In the genomic region with DNA sequence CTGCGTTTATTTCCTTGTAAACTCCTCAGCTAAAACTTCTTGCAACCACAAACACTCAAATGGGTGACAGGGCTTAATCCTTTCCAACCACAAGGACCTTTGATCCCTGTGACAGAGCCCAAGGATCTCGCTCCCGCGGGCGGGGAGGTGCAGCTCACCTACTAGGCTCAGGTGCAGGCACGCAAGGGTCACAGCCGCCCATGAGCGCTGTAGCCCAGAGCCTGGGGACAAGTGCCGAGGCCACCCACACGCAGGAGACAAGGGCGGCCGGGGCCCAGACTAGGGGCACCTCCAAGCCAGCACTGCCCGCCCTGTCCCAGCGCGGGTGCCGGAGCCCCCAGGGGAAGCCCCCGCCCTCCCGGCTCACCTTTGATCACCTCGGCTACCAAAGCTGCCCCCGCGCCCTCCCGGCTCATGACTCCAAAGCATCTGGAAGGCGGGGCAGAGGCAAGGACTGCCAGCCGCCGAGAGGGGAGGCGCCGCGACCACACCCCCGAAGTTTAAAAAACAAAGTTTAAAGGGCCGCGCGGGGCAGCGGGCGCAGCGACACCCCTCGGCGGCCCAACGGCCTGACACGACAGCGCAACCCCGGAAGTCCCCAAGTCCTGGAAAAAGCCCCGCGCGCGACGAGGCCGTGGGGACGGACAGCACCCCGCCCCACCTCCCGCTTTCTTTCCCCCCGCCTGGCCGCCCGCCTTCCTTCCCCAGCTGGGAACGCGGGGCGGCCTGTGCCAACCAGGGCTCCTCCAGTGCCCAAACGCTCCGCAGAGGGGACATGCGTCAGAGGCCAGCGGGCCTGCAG, we compare ENCODE assay signal across 8 cellular contexts. TPM values are rescaled to one million over a fixed set of nuclear protein-coding genes. Genes with fewer than 3 reads are reported as not detected.
DNase-seq lines count a peak whose midpoint lies in the region; ATAC-seq, FAIRE-seq and TF ChIP-seq lines count a peak whose summit lies in the region.

No MANE protein-coding gene starts in this region.

- H3K36me3 ChIP-seq in ACC112 (ENCODE audit: insufficient read depth, low read length) (no peaks in the 10 kb centered on the region), PC-9 (ENCODE audit: low read depth) (no peaks in the 10 kb centered on the region), fibroblast of lung (ENCODE audit: control insufficient read depth, insufficient read depth, low read length) (no peaks in the 10 kb centered on the region)

- BruUV-seq in PC-9 (replicated peaks; lab: Mats Ljungman, UMichigan): TSS peak; percentile 34

- H2AFZ ChIP-seq in ACC112 (ENCODE audit: low read length, unreplicated experiment) (peak overlapping the region; percentile 94), PC-9 (peak overlapping the region; percentile 81), fibroblast of lung (ENCODE audit: low read length) (peak overlapping the region; percentile 43)

- H3K9me3 ChIP-seq in PC-9 (ENCODE audit: insufficient read depth, low read depth): no peaks in the 10 kb centered on the region
- H3K9me3 ChIP-seq in fibroblast of lung (ENCODE audit: control insufficient read depth, insufficient read depth, low read depth, low read length): no peaks in the 10 kb centered on the region

- no peaks in the 10 kb centered on the region for H4K20me1 ChIP-seq in PC-9 (ENCODE audit: insufficient read depth)
- no peaks in the 10 kb centered on the region for H4K20me1 ChIP-seq in fibroblast of lung (ENCODE audit: control insufficient read depth, extremely low read depth, insufficient read depth, low read length)

- DNase-seq in GM18507 (ENCODE audit: extremely low spot score, insufficient read length, low read depth) (peak; percentile 80), PC-9 (peak; percentile 91 to 98), fibroblast of lung (ENCODE audit: low read depth in 2 of 2) (peak; percentile 43 to 56), natural killer cell (peak; percentile 72)
- peak; percentile 70 for DNase-seq in stimulated activated naive B cell treated with anti-CD40 and anti-IgM and Interleukin-4, amounts not matched to agents 10 μg/mL and 1 μg/mL and 100 μg/mL, for 72 hours

- peak overlapping the region; percentile 83 for H3K4me3 Mint-ChIP-seq in activated T-helper 17 cell treated with anti-CD3 and anti-CD28 coated beads, Interleukin-2, amount 50 U/mL, for 72 hours
- H3K4me3 Mint-ChIP-seq in natural killer cell: peak overlapping the region; percentile 88
- H3K4me3 Mint-ChIP-seq in stimulated activated naive B cell treated with anti-CD40 and anti-IgM and Interleukin-4, amounts not matched to agents 10 μg/mL and 1 μg/mL and 100 μg/mL, for 72 hours: peak overlapping the region; percentile 88 to 92

- no peaks in the 10 kb centered on the region for H3K27me3 Mint-ChIP-seq in activated T-helper 17 cell treated with anti-CD3 and anti-CD28 coated beads, Interleukin-2, amount 50 U/mL, for 72 hours
- H3K27me3 Mint-ChIP-seq in natural killer cell (ENCODE audit: low read depth in 2 of 2): peaks cover 3 to 15% of the 10 kb centered on the region in 2 donors
- H3K27me3 Mint-ChIP-seq in stimulated activated naive B cell treated with anti-CD40 and anti-IgM and Interleukin-4, amounts not matched to agents 10 μg/mL and 1 μg/mL and 100 μg/mL, for 72 hours: peaks cover 5% of the 10 kb centered on the region in 2 donors

- H3K27ac ChIP-seq in ACC112 (ENCODE audit: low read depth, low read length) (peak overlapping the region; percentile 50; the same call in 1 of the 2 replicates), PC-9 (peak overlapping the region; percentile 92), fibroblast of lung (ENCODE audit: insufficient read depth, low read length) (peak overlapping the region; percentile 79)

- H3K79me2 ChIP-seq in ACC112 (ENCODE audit: control insufficient read depth, insufficient read depth, low read length, unreplicated experiment) (no peaks in the 10 kb centered on the region), PC-9 (ENCODE audit: low read depth) (peaks cover 41% of the 10 kb centered on the region), fibroblast of lung (ENCODE audit: control insufficient read depth, insufficient read depth, low read length) (no peaks in the 10 kb centered on the region)

- H3K4me1 Mint-ChIP-seq in activated T-helper 17 cell treated with anti-CD3 and anti-CD28 coated beads, Interleukin-2, amount 50 U/mL, for 72 hours: peaks cover 9% of the 10 kb centered on the region
- peaks cover 8 to 17% of the 10 kb centered on the region in 2 donors for H3K4me1 Mint-ChIP-seq in natural killer cell
- H3K4me1 Mint-ChIP-seq in stimulated activated naive B cell treated with anti-CD40 and anti-IgM and Interleukin-4, amounts not matched to agents 10 μg/mL and 1 μg/mL and 100 μg/mL, for 72 hours: peaks cover 7 to 18% of the 10 kb centered on the region in 2 donors

- intact Hi-C loops in PC-9 (cut with micrococcal nuclease; ENCODE audit: unreplicated experiment) (loop anchor here (1.0 to 5.0 kb wide), 5 partner anchors 53 to 239 kb away; partner anchors contain the start of genes CDC14B, HABP4 and PRXL2C), natural killer cell (cut with micrococcal nuclease) (loop anchor here (1.0 to 2.0 kb wide), 2 partner anchors 184 to 238 kb away; partner anchors contain the start of gene SLC35D2)

- TF ChIP-seq CTCF in PC-9 (conservative IDR thresholded peaks at IDR 0.05) (peak; percentile 61), fibroblast of lung (conservative IDR thresholded peaks at IDR 0.05 in 1 of 2, IDR thresholded peaks at IDR 0.05 in 1 of 2; ENCODE audit: low read depth in 1 of 2, low read length in 2 of 2) (peak; percentile 28 to 36), natural killer cell (IDR thresholded peaks at IDR 0.05) (peak; percentile 68)

- H3K9ac ChIP-seq in fibroblast of lung (ENCODE audit: insufficient read depth, low read length): peak overlapping the region; percentile 73

- H3K9me3 Mint-ChIP-seq in activated T-helper 17 cell treated with anti-CD3 and anti-CD28 coated beads, Interleukin-2, amount 50 U/mL, for 72 hours: no peaks in the 10 kb centered on the region
- H3K9me3 Mint-ChIP-seq in natural killer cell: no peaks in the 10 kb centered on the region
- H3K9me3 Mint-ChIP-seq in stimulated activated naive B cell treated with anti-CD40 and anti-IgM and Interleukin-4, amounts not matched to agents 10 μg/mL and 1 μg/mL and 100 μg/mL, for 72 hours: no peaks in the 10 kb centered on the region

- H3K4me2 ChIP-seq in PC-9 (peak overlapping the region; percentile 89), fibroblast of lung (ENCODE audit: extremely low read depth, insufficient read depth, low read length) (peak overlapping the region; percentile 97)

- H3K4me1 ChIP-seq in ACC112 (ENCODE audit: control insufficient read depth, insufficient read depth, low read length, unreplicated experiment) (no peaks in the 10 kb centered on the region), PC-9 (replicated peaks; ENCODE audit: insufficient read depth) (peaks cover 31% of the 10 kb centered on the region), fibroblast of lung (ENCODE audit: control insufficient read depth, extremely low read depth, insufficient read depth, low read length) (peaks cover 6% of the 10 kb centered on the region)

- H3F3A ChIP-seq in PC-9 (ENCODE audit: insufficient read depth, low read depth): peaks cover 27% of the 10 kb centered on the region

- H3K36me3 Mint-ChIP-seq in activated T-helper 17 cell treated with anti-CD3 and anti-CD28 coated beads, Interleukin-2, amount 50 U/mL, for 72 hours (ENCODE audit: low read depth): peaks cover 6% of the 10 kb centered on the region
- H3K36me3 Mint-ChIP-seq in natural killer cell: no peaks in the 10 kb centered on the region
- H3K36me3 Mint-ChIP-seq in stimulated activated naive B cell treated with anti-CD40 and anti-IgM and Interleukin-4, amounts not matched to agents 10 μg/mL and 1 μg/mL and 100 μg/mL, for 72 hours: no peaks in the 10 kb centered on the region

- FAIRE-seq in GM18507 (lab: Jason Lieb, UNC): peak; percentile 78

- H3K4me3 ChIP-seq in ACC112 (ENCODE audit: low read depth, low read length) (peak overlapping the region; percentile 88), PC-9 (peak overlapping the region; percentile 88), fibroblast of lung (replicated peaks in 1 of 4; ENCODE audit: control extremely low read depth in 1 of 4, insufficient read depth in 1 of 4, low read depth in 3 of 4, low read length in 4 of 4) (peak overlapping the region; percentile 66 to 84 (median 76))

- no peaks in the 10 kb centered on the region for H3K27me3 ChIP-seq in ACC112 (ENCODE audit: insufficient read depth, low read length)
- no peaks in the 10 kb centered on the region for H3K27me3 ChIP-seq in PC-9 (ENCODE audit: insufficient read depth, low read depth)
- H3K27me3 ChIP-seq in fibroblast of lung (ENCODE audit: control insufficient read depth, insufficient read depth, low read length): no peaks in the 10 kb centered on the region

- ATAC-seq in HG03025 (IDR thresholded peaks at IDR 0.05; ENCODE audit: low FRiP score, unreplicated experiment) (peak; percentile 69), natural killer cell (peak; percentile 95)
- ATAC-seq in activated T-helper 17 cell treated with anti-CD3 and anti-CD28 coated beads, Interleukin-2, amount 50 U/mL, for 72 hours (replicated peaks): peak; percentile 83
- ATAC-seq in stimulated activated naive B cell treated with anti-CD40 and anti-IgM and Interleukin-4, amounts not matched to agents 10 μg/mL and 1 μg/mL and 100 μg/mL, for 72 hours (replicated peaks): peak; percentile 89 to 93

- peak overlapping the region; percentile 84 for H3K27ac Mint-ChIP-seq in activated T-helper 17 cell treated with anti-CD3 and anti-CD28 coated beads, Interleukin-2, amount 50 U/mL, for 72 hours
- H3K27ac Mint-ChIP-seq in natural killer cell: peak overlapping the region; percentile 59 to 87
- H3K27ac Mint-ChIP-seq in stimulated activated naive B cell treated with anti-CD40 and anti-IgM and Interleukin-4, amounts not matched to agents 10 μg/mL and 1 μg/mL and 100 μg/mL, for 72 hours: peak overlapping the region; percentile 92

- POLR2A ChIA-PET in PC-9 (lab: Charles Lee; ENCODE audit: unreplicated experiment): interaction anchor here (0.6 to 0.7 kb wide), 4 partner anchors 13 to 1178 kb away, joined by 3 to 22 read pairs (median 9); partner anchors contain the start of gene HABP4

- no peaks in the 10 kb centered on the region for H3K9me2 ChIP-seq in PC-9 (ENCODE audit: insufficient read depth)

- CTCF ChIA-PET in PC-9 (lab: Charles Lee): interaction anchor here (0.7 kb wide), 4 partner anchors 43 to 250 kb away, joined by 4 to 12 read pairs (median 5); no protein-coding TSS in a partner anchor

RNA-seq across cellular contexts. Expression of gene CDC14B, which starts 53.0 kb away (rescaled TPM):
- 43.3 and 47.2 TPM in 2 replicates for total RNA-seq in PC-9 (2021)
- total RNA-seq in activated T-helper 17 cell treated with anti-CD3 and anti-CD28 coated beads, Interleukin-2, amount 50 U/mL, for 72 hours: 1 to 10 TPM; 2.4 to 6.5 TPM
- total RNA-seq in fibroblast of lung: 46.0 and 68.5 TPM in 2 replicates
- polyA plus RNA-seq in fibroblast of lung: 31.9 and 38.0 TPM in 2 replicates
- 22.5 and 28.0 TPM in 2 replicates for polyA plus RNA-seq in fibroblast of lung (2012)
- polyA minus RNA-seq in fibroblast of lung (ENCODE audit: low replicate concordance): 17.7 and 27.5 TPM in 2 replicates
- 1 to 10 TPM; 2.3 to 4.7 (median 3.9) TPM for total RNA-seq in natural killer cell

Comparison
In these comparisons a context has a peak if more than half of its experiments do, and no peak if none do; other contexts are left out.
1. Peak in every context shown above with its lines: DNase-seq, ATAC-seq, H3K4me3 ChIP-seq and H3K27ac ChIP-seq.
2. H2AFZ ChIP-seq: peak in every context shown above with its lines; median percentile 94 in ACC112; 81 in PC-9; 43 in fibroblast of lung.